Comparison of ENCODE assay signal across 9 cellular contexts in the genomic region with DNA sequence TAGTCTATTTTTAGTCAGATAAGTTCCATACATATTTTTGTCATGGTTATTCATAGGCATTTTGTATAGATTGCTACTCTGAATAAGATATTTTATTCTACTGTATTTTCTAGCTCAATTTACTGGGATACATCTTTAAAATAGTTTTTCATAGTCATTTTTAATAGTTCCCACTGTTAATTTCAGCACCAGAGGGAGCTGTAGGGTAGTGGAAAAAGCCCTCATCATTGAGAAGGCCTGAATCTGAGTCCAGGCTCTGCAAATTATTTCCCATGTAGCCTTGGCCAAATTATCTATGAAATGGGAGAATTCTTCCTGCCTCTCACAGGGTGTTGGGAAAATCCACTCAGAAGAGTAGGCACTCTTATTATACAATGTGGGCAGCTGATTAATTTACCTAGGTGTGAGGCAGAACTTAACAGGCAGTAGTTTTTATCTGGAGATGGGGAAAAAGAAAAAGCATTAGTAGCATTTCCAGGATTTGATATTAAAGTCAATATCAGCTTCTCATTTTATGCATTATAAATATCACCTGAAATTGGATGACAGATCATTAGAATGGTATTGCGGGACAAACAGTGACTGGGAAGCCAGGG.
A peak's percentile ranks its signal among the peaks of the same experiment; 100 is the strongest.
DNase-seq lines count a peak whose midpoint lies in the region; ATAC-seq, FAIRE-seq and TF ChIP-seq lines count a peak whose summit lies in the region.
"Had no signal": no experiment of that assay in that cellular context is flagged by ENCODE, and none has a peak within 500 bp of the region (broad histone marks: within the 10 kb centered on the region; RNA-seq: fewer than 3 reads in every experiment).

No MANE protein-coding gene starts in this region.

- FAIRE-seq in astrocyte (lab: Jason Lieb, UNC), result no peak

- H3K27me3 Mint-ChIP-seq in astrocyte (ENCODE audit: low read depth, unreplicated experiment), result no peaks in the 10 kb centered on the region
- no peaks in the 10 kb centered on the region for H3K27me3 Mint-ChIP-seq in activated naive CD4-positive, alpha-beta T cell treated with anti-CD3 and anti-CD28 coated beads, Interleukin-2, amount 10 ng/mL, durations not matched to agents 7 days and 5 days

- no peak overlapping the region for H3K4me2 ChIP-seq in astrocyte (ENCODE audit: low read length)

- peak; percentile 59 for TF ChIP-seq CTCF in GM10248 (IDR thresholded peaks at IDR 0.05; ENCODE audit: control extremely low read depth, extremely low read depth, low read depth, missing control alignments)
- TF ChIP-seq CTCF in astrocyte (IDR thresholded peaks at IDR 0.05; ENCODE audit: insufficient read depth, low read depth, low read length), result peak; percentile 50

- no peak overlapping the region for H3K27ac Mint-ChIP-seq in astrocyte (ENCODE audit: unreplicated experiment)
- no peak overlapping the region for H3K27ac Mint-ChIP-seq in activated naive CD4-positive, alpha-beta T cell treated with anti-CD3 and anti-CD28 coated beads, Interleukin-2, amount 10 ng/mL, durations not matched to agents 7 days and 5 days
- H3K27ac Mint-ChIP-seq: T-helper 1 cell treated with Interleukin-12 subunit alpha and Interleukin-12 subunit beta and Interleukin-4 antibody, amounts not matched to agents 30 μg/mL and 1 μg/mL, for 36 hours had no signal

- no peak overlapping the region for H3K4me3 ChIP-seq in astrocyte (ENCODE audit: insufficient read depth, low read depth, low read length)

- no peak overlapping the region for H2AFZ ChIP-seq in astrocyte (ENCODE audit: low read depth, low read length)

- no peaks in the 10 kb centered on the region for H3K9me3 ChIP-seq in astrocyte (ENCODE audit: insufficient read depth, low read depth, low read length)

- no peak overlapping the region for H3K27ac ChIP-seq in astrocyte (ENCODE audit: low read depth, low read length)

- peaks cover 6% of the 10 kb centered on the region for H3K4me1 Mint-ChIP-seq in astrocyte (ENCODE audit: low read depth, unreplicated experiment)
- H3K4me1 Mint-ChIP-seq in activated naive CD4-positive, alpha-beta T cell treated with anti-CD3 and anti-CD28 coated beads, Interleukin-2, amount 10 ng/mL, durations not matched to agents 7 days and 5 days, result no peaks in the 10 kb centered on the region

- H4K20me1 ChIP-seq in astrocyte (ENCODE audit: insufficient read depth, low read length), result no peaks in the 10 kb centered on the region

- H3K9me3 Mint-ChIP-seq in astrocyte (ENCODE audit: unreplicated experiment), result no peaks in the 10 kb centered on the region
- no peaks in the 10 kb centered on the region for H3K9me3 Mint-ChIP-seq in activated naive CD4-positive, alpha-beta T cell treated with anti-CD3 and anti-CD28 coated beads, Interleukin-2, amount 10 ng/mL, durations not matched to agents 7 days and 5 days
- H3K9me3 Mint-ChIP-seq: T-helper 1 cell treated with Interleukin-12 subunit alpha and Interleukin-12 subunit beta and Interleukin-4 antibody, amounts not matched to agents 30 μg/mL and 1 μg/mL, for 36 hours had no signal

- H3K36me3 ChIP-seq in astrocyte (ENCODE audit: insufficient read depth, low read length), result no peaks in the 10 kb centered on the region

- POLR2A ChIA-PET in GM10248 (lab: Yijun Ruan, JAX), result no interaction called here

- CTCF ChIA-PET in GM10248 (lab: Yijun Ruan, JAX), result interaction anchor here (0.8 to 2.0 kb wide), 8 partner anchors 10 to 1168 kb away, joined by 3 to 8 read pairs (median 4); no protein-coding TSS in a partner anchor
- CTCF ChIA-PET in activated naive CD4-positive, alpha-beta T cell treated with anti-CD3 and anti-CD28 coated beads, Interleukin-2, amount 10 ng/mL, durations not matched to agents 7 days and 5 days (lab: Charles Lee), result interaction anchor here (1.0 kb wide), 1 partner anchor 534 kb away, joined by 3 read pairs; no protein-coding TSS in a partner anchor

- no peaks in the 10 kb centered on the region for H3K36me3 Mint-ChIP-seq in astrocyte (ENCODE audit: low read depth, unreplicated experiment)
- H3K36me3 Mint-ChIP-seq in activated naive CD4-positive, alpha-beta T cell treated with anti-CD3 and anti-CD28 coated beads, Interleukin-2, amount 10 ng/mL, durations not matched to agents 7 days and 5 days, result no peaks in the 10 kb centered on the region

- H3K4me3 Mint-ChIP-seq in astrocyte (ENCODE audit: unreplicated experiment), result no peak overlapping the region
- no peak overlapping the region for H3K4me3 Mint-ChIP-seq in activated naive CD4-positive, alpha-beta T cell treated with anti-CD3 and anti-CD28 coated beads, Interleukin-2, amount 10 ng/mL, durations not matched to agents 7 days and 5 days
- H3K4me3 Mint-ChIP-seq: T-helper 1 cell treated with Interleukin-12 subunit alpha and Interleukin-12 subunit beta and Interleukin-4 antibody, amounts not matched to agents 30 μg/mL and 1 μg/mL, for 36 hours had no signal

- H3K4me1 ChIP-seq in astrocyte (ENCODE audit: insufficient read depth, low read length), result no peaks in the 10 kb centered on the region

- ATAC-seq in GM19035 (IDR thresholded peaks at IDR 0.05; ENCODE audit: unreplicated experiment), result no peak
- no peak for ATAC-seq in GM21723 (IDR thresholded peaks at IDR 0.05; ENCODE audit: unreplicated experiment)

- no peaks in the 10 kb centered on the region for H3K27me3 ChIP-seq in astrocyte (ENCODE audit: insufficient read depth, low read length)

- no peak for DNase-seq in GM10248 (ENCODE audit: extremely low spot score)
- DNase-seq in NCI-H1092 treated with DMSO at 0.1 percent for 48 hours (lab: John Stamatoyannopoulos, UW), result peak; percentile 33
- DNase-seq in astrocyte (ENCODE audit: low read depth), result peak; percentile 16
- peak; percentile 34 for DNase-seq in kidney glomerular epithelial cell (lab: John Stamatoyannopoulos, UW)
- no peak for DNase-seq in NK-92 (lab: John Stamatoyannopoulos, UW; ENCODE audit: unreplicated experiment)
- no peak for DNase-seq in activated naive CD4-positive, alpha-beta T cell treated with anti-CD3 and anti-CD28 coated beads, Interleukin-2, amount 10 ng/mL, durations not matched to agents 7 days and 5 days

- H3K9ac ChIP-seq in astrocyte (ENCODE audit: low read length), result no peak overlapping the region

- H3K79me2 ChIP-seq in astrocyte (ENCODE audit: insufficient read depth, low read length), result no peaks in the 10 kb centered on the region

Comparison
In these comparisons a context has a peak if more than half of its experiments do, and no peak if none do; other contexts are left out.
1. DNase-seq: peak in NCI-H1092 treated with DMSO at 0.1 percent for 48 hours (single experiment), astrocyte (single experiment) and kidney glomerular epithelial cell (single experiment); none in GM10248 (single experiment), NK-92 (single experiment) and activated naive CD4-positive, alpha-beta T cell treated with anti-CD3 and anti-CD28 coated beads, Interleukin-2, amount 10 ng/mL, durations not matched to agents 7 days and 5 days (single experiment).